Comparison of ENCODE assay signal across 25 cellular contexts in the genomic region with DNA sequence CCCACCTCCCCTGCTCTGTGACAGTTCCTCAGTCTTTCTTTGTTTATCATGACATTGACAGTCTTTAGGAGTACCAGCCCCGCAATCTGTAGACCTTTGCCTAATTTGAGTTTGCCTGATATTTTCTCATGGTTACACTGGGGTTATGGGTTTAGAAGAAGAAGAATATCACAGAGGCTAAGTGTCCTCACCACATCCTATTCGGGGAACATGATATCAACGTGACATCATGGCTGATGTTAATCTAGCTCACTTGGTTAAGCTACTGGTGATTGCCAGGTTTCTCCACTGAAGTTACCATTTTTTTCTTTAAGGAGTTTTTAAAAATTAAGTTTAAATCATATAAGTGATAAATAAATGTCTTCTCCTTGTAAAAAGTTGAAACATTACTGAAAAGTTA.
"Had no signal": no experiment of that assay in that cellular context is flagged by ENCODE, and none has a peak within 500 bp of the region (broad histone marks: within the 10 kb centered on the region; RNA-seq: fewer than 3 reads in every experiment).

No MANE protein-coding gene starts in this region.

- H3K36me3 ChIP-seq: MG63, SJSA1 had no signal

- ATAC-seq: activated T-cell treated with anti-CD3 and anti-CD28 coated beads, Interleukin-2, amount 50 U/mL, for 72 hours; PC-3; SK-N-SH treated with all-trans-retinoic acid at 6 μM for 48 hours had no signal

- H3K27ac Mint-ChIP-seq: activated B cell treated with CpG ODN at 0.5 μM for 24 hours; activated CD4-positive, alpha-beta memory T cell treated with anti-CD3 and anti-CD28 coated beads for 36 hours; activated CD4-positive, alpha-beta T cell treated with anti-CD3 and anti-CD28 coated beads, Interleukin-2, amount 10 ng/mL, durations not matched to agents 24 days and 14 days; activated naive CD4-positive, alpha-beta T cell treated with anti-CD3 and anti-CD28 coated beads, Interleukin-2, amount 10 ng/mL, durations not matched to agents 7 days and 5 days; activated T-cell treated with anti-CD3 and anti-CD28 coated beads, Interleukin-2, amount 50 U/mL, for 72 hours; activated T-helper 2 cell treated with anti-CD3 and anti-CD28 coated beads, Interferon-gamma antibody, Interleukin-2, Interleukin-4, amounts not matched to agents 10 μg/mL and 5 μg/mL and 100 μg/mL, durations not matched to agents 14 hours and 24 hours and 36 hours; brain; IgD-negative memory B cell had no signal

- H3K27me3 ChIP-seq: MG63 had no signal

- H3K27ac ChIP-seq: SJSA1 had no signal

- H3K9me3 Mint-ChIP-seq: activated B cell treated with CpG ODN at 0.5 μM for 24 hours; activated CD4-positive, alpha-beta memory T cell treated with anti-CD3 and anti-CD28 coated beads for 36 hours; activated CD4-positive, alpha-beta T cell treated with anti-CD3 and anti-CD28 coated beads, Interleukin-2, amount 10 ng/mL, durations not matched to agents 24 days and 14 days; activated naive CD4-positive, alpha-beta T cell treated with anti-CD3 and anti-CD28 coated beads, Interleukin-2, amount 10 ng/mL, durations not matched to agents 7 days and 5 days; activated T-cell treated with anti-CD3 and anti-CD28 coated beads, Interleukin-2, amount 50 U/mL, for 72 hours; activated T-helper 2 cell treated with anti-CD3 and anti-CD28 coated beads, Interferon-gamma antibody, Interleukin-2, Interleukin-4, amounts not matched to agents 10 μg/mL and 5 μg/mL and 100 μg/mL, durations not matched to agents 14 hours and 24 hours and 36 hours; central memory CD8-positive, alpha-beta T cell; IgD-negative memory B cell had no signal

- H3K4me3 ChIP-seq: MG63, SJSA1 had no signal

- H3K4me1 Mint-ChIP-seq: activated B cell treated with CpG ODN at 0.5 μM for 24 hours, brain had no signal

- H3K36me3 Mint-ChIP-seq: activated CD4-positive, alpha-beta memory T cell treated with anti-CD3 and anti-CD28 coated beads for 36 hours; activated naive CD4-positive, alpha-beta T cell treated with anti-CD3 and anti-CD28 coated beads, Interleukin-2, amount 10 ng/mL, durations not matched to agents 7 days and 5 days; brain; IgD-negative memory B cell had no signal

- H3K9me3 ChIP-seq: MG63, SJSA1 had no signal

- DNase-seq: activated B cell treated with CpG ODN at 0.5 μM for 24 hours; activated CD4-positive, alpha-beta memory T cell treated with anti-CD3 and anti-CD28 coated beads for 36 hours; activated CD4-positive, alpha-beta T cell treated with anti-CD3 and anti-CD28 coated beads for 1 hour; activated CD4-positive, alpha-beta T cell treated with anti-CD3 and anti-CD28 coated beads, Interleukin-2, amount 10 ng/mL, durations not matched to agents 24 days and 14 days; activated CD8-positive, alpha-beta memory T cell treated with anti-CD3 and anti-CD28 coated beads, Interleukin-2, amount 50 U/mL, for 4 hours; activated gamma-delta T cell treated with Interleukin-2 at 50 U/mL for 16 hours; activated naive CD4-positive, alpha-beta T cell treated with anti-CD3 and anti-CD28 coated beads, Interleukin-2, amount 10 ng/mL, durations not matched to agents 7 days and 5 days; activated T-cell treated with anti-CD3 and anti-CD28 coated beads, Interleukin-2, amount 50 U/mL, for 72 hours; amygdala; MG63; MV-4-11; NCI-H1092 treated with DMSO at 0.1 percent for 48 hours; NCI-H1436; NCI-H1694 treated with DMSO at 0.1 percent for 48 hours; NCI-H2081; NCI-H524; PC-3; SHP77; SW 1271 had no signal

- H3K4me1 ChIP-seq: SJSA1 had no signal

- H3K4me3 Mint-ChIP-seq: activated B cell treated with CpG ODN at 0.5 μM for 24 hours; activated CD4-positive, alpha-beta memory T cell treated with anti-CD3 and anti-CD28 coated beads for 36 hours; activated CD4-positive, alpha-beta T cell treated with anti-CD3 and anti-CD28 coated beads, Interleukin-2, amount 10 ng/mL, durations not matched to agents 24 days and 14 days; activated naive CD4-positive, alpha-beta T cell treated with anti-CD3 and anti-CD28 coated beads, Interleukin-2, amount 10 ng/mL, durations not matched to agents 7 days and 5 days; activated T-cell treated with anti-CD3 and anti-CD28 coated beads, Interleukin-2, amount 50 U/mL, for 72 hours; brain; central memory CD8-positive, alpha-beta T cell; IgD-negative memory B cell had no signal

- H3K27me3 Mint-ChIP-seq: activated CD4-positive, alpha-beta memory T cell treated with anti-CD3 and anti-CD28 coated beads for 36 hours had no signal
